In genomic region chr14:32468955-32469354, GRCh38 we compare ENCODE assay signal across 10 cellular contexts.
A peak's percentile ranks its signal among the peaks of the same experiment; 100 is the strongest.
DNase-seq lines count a peak whose midpoint lies in the region; ATAC-seq and FAIRE-seq lines count a peak whose summit lies in the region.
"Had no signal": no experiment of that assay in that cellular context is flagged by ENCODE, and none has a peak within 500 bp of the region (broad histone marks: within the 10 kb centered on the region; RNA-seq: fewer than 3 reads in every experiment).

No MANE protein-coding gene starts in this region.

- FAIRE-seq in urothelium cell line (lab: Jason Lieb, UNC): no peak

- H3K4me1 Mint-ChIP-seq in stimulated activated naive CD8-positive, alpha-beta T cell treated with anti-CD3 and anti-CD28 coated beads, Interleukin-15, amount 100 ng/mL, for 72 hours: no peaks in the 10 kb centered on the region
- H3K4me1 Mint-ChIP-seq: stimulated activated effector memory CD8-positive, alpha-beta T cell treated with anti-CD3 and anti-CD28 coated beads, Interleukin-12 subunit alpha, Interleukin-12 subunit beta, amount 100 ng/mL, for 72 hours had no signal

- DNase-seq in MG63: peak; percentile 26
- DNase-seq in dermis microvascular lymphatic vessel endothelial cell (ENCODE audit: low read depth in 2 of 2): peak; percentile 61 to 66
- DNase-seq in left lobe of liver (ENCODE audit: low spot score): no peak
- peak; percentile 13 for DNase-seq in urothelium cell line (ENCODE audit: low spot score)
- no peak for DNase-seq in stimulated activated naive CD8-positive, alpha-beta T cell treated with anti-CD3 and anti-CD28 coated beads, Interleukin-15, amount 100 ng/mL, for 72 hours
- DNase-seq in 8988T: no peak
- DNase-seq: activated naive CD4-positive, alpha-beta T cell treated with anti-CD3 and anti-CD28 coated beads for 36 hours; posterior cingulate gyrus had no signal

- H3K27ac Mint-ChIP-seq in stimulated activated naive CD8-positive, alpha-beta T cell treated with anti-CD3 and anti-CD28 coated beads, Interleukin-15, amount 100 ng/mL, for 72 hours: no peak overlapping the region
- H3K27ac Mint-ChIP-seq: activated naive CD4-positive, alpha-beta T cell treated with anti-CD3 and anti-CD28 coated beads for 36 hours; stimulated activated effector memory CD8-positive, alpha-beta T cell treated with anti-CD3 and anti-CD28 coated beads, Interleukin-12 subunit alpha, Interleukin-12 subunit beta, amount 100 ng/mL, for 72 hours had no signal

- peak; percentile 78 for ATAC-seq in left lobe of liver
- no peak for ATAC-seq in stimulated activated naive CD8-positive, alpha-beta T cell treated with anti-CD3 and anti-CD28 coated beads, Interleukin-15, amount 100 ng/mL, for 72 hours
- no peak for ATAC-seq in GM19463 (IDR thresholded peaks at IDR 0.05; ENCODE audit: unreplicated experiment)
- ATAC-seq: stimulated activated effector memory CD8-positive, alpha-beta T cell treated with anti-CD3 and anti-CD28 coated beads, Interleukin-12 subunit alpha, Interleukin-12 subunit beta, amount 100 ng/mL, for 72 hours had no signal

- H3K4me3 ChIP-seq in MG63: no peak overlapping the region

- H3K9me3 ChIP-seq in MG63: no peaks in the 10 kb centered on the region

- H3K36me3 ChIP-seq in MG63: no peaks in the 10 kb centered on the region

- H3K27me3 Mint-ChIP-seq in stimulated activated naive CD8-positive, alpha-beta T cell treated with anti-CD3 and anti-CD28 coated beads, Interleukin-15, amount 100 ng/mL, for 72 hours: no peaks in the 10 kb centered on the region

- H3K9me3 Mint-ChIP-seq in stimulated activated naive CD8-positive, alpha-beta T cell treated with anti-CD3 and anti-CD28 coated beads, Interleukin-15, amount 100 ng/mL, for 72 hours: peaks cover 0 to 8% of the 10 kb centered on the region in 2 donors
- H3K9me3 Mint-ChIP-seq: stimulated activated effector memory CD8-positive, alpha-beta T cell treated with anti-CD3 and anti-CD28 coated beads, Interleukin-12 subunit alpha, Interleukin-12 subunit beta, amount 100 ng/mL, for 72 hours had no signal

- no peaks in the 10 kb centered on the region for H3K27me3 ChIP-seq in MG63

- H3K4me3 Mint-ChIP-seq in stimulated activated naive CD8-positive, alpha-beta T cell treated with anti-CD3 and anti-CD28 coated beads, Interleukin-15, amount 100 ng/mL, for 72 hours: no peak overlapping the region
- H3K4me3 Mint-ChIP-seq: activated naive CD4-positive, alpha-beta T cell treated with anti-CD3 and anti-CD28 coated beads for 36 hours; stimulated activated effector memory CD8-positive, alpha-beta T cell treated with anti-CD3 and anti-CD28 coated beads, Interleukin-12 subunit alpha, Interleukin-12 subunit beta, amount 100 ng/mL, for 72 hours had no signal

Comparison
In these comparisons a context has a peak if more than half of its experiments do, and no peak if none do; other contexts are left out.
1. DNase-seq: peak in MG63 (single experiment), dermis microvascular lymphatic vessel endothelial cell (2 of 2) and urothelium cell line (single experiment); none in left lobe of liver (single experiment), stimulated activated naive CD8-positive, alpha-beta T cell treated with anti-CD3 and anti-CD28 coated beads, Interleukin-15, amount 100 ng/mL, for 72 hours (0 of 2) and 8988T (single experiment).